Comparison of ENCODE assay signal across 22 cellular contexts in the genomic region with DNA sequence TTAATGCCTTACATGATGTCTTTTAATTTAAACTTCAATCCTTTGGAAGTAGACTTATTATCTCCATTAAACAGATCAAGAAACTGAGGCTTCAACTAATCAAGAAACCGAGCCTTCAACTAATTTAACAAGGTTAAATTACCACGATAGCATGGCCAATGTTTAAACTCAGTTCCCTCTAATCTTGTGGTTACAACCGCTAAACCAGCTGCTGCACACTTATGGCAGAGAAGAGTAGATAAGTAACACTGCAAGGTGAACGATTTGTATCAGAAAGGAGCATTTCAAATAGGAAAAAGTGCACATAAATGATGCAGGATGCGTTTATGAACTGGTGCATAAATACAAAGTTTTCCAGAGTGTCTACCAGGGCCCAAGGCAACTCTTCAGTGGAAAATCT.
"Had no signal": no experiment of that assay in that cellular context is flagged by ENCODE, and none has a peak within 500 bp of the region (broad histone marks: within the 10 kb centered on the region; RNA-seq: fewer than 3 reads in every experiment).

No MANE protein-coding gene starts in this region.

- H3K4me1 ChIP-seq: adrenal gland, colonic mucosa had no signal

- ATAC-seq: activated CD8-positive, alpha-beta T cell treated with anti-CD3 and anti-CD28 coated beads, Interleukin-2, amount 10 ng/mL, durations not matched to agents 7 days and 5 days; WTC11 had no signal

- H3K9me3 ChIP-seq: adrenal gland, colonic mucosa had no signal

- H3K4me3 ChIP-seq: adrenal gland, colonic mucosa had no signal

- H3K36me3 ChIP-seq: adrenal gland, colonic mucosa had no signal

- H3K27me3 ChIP-seq: adrenal gland, colonic mucosa had no signal

- H3K27ac ChIP-seq: adrenal gland, colonic mucosa had no signal

- DNase-seq: activated CD4-positive, alpha-beta T cell treated with anti-CD3 and anti-CD28 coated beads for 48 hours; activated CD4-positive, alpha-beta T cell treated with anti-CD3 and anti-CD28 coated beads, Interleukin-2, amount 50 U/mL, for 4 hours; activated CD4-positive, CD25-positive, alpha-beta regulatory T cell treated with anti-CD3 and anti-CD28 coated beads, Interleukin-2, amount 50 U/mL, for 72 hours; activated CD8-positive, alpha-beta memory T cell treated with anti-CD3 and anti-CD28 coated beads, Interleukin-2, amount 50 U/mL, for 48 hours; activated CD8-positive, alpha-beta T cell treated with anti-CD3 and anti-CD28 coated beads, Interleukin-2, amount 10 ng/mL, durations not matched to agents 7 days and 5 days; activated naive CD4-positive, alpha-beta T cell treated with anti-CD3 and anti-CD28 coated beads, Interleukin-2, amount 50 U/mL, for 16 hours; activated naive CD8-positive, alpha-beta T cell treated with anti-CD3 and anti-CD28 coated beads, Interleukin-2, amount 10 ng/mL, durations not matched to agents 7 days and 5 days; activated T-cell treated with anti-CD3 and anti-CD28 coated beads, Interleukin-2, amount 50 U/mL, for 1 hour; adrenal gland; anterior cingulate cortex; cerebellar nuclear complex; colonic mucosa; MM.1S; NCI-H1105; NCI-H1436; NCI-H1694 treated with DMSO at 0.1 percent for 48 hours; NCI-H2029 treated with DMSO at 0.1 percent for 48 hours; NCI-H446; NCI-H524; SIG-M5; T-helper 1 cell had no signal
